ENCODE assay signal across 13 cellular contexts in the genomic region with DNA sequence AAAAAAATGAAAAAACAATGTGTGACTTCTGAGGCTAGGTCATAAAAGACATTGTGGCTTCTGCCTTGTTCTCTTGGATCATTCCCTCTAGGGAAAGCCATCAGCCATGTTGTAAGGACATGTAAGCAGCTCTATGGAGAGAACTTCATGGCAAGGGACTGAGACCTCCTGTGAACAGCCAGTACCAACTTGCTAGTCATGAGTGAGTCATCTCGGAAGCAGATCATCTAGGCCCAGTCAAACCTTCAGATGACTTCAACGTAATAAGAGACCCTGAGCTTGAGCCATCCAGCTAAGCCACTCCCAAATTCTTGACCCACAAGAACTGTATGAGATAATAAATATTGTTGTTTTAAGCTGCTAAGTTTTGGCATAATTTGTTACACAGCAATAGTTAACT. TPM values are rescaled to one million over a fixed set of nuclear protein-coding genes. Genes with fewer than 3 reads are reported as not detected.
DNase-seq lines count a peak whose midpoint lies in the region; ATAC-seq, FAIRE-seq and TF ChIP-seq lines count a peak whose summit lies in the region.
"Had no signal": no experiment of that assay in that cellular context is flagged by ENCODE, and none has a peak within 500 bp of the region (broad histone marks: within the 10 kb centered on the region; RNA-seq: fewer than 3 reads in every experiment).

No MANE protein-coding gene starts in this region.

- H3K27me3 ChIP-seq in gastrocnemius medialis = no peaks in the 10 kb centered on the region

- H3K36me3 ChIP-seq in gastrocnemius medialis = peaks cover 0 to 4% of the 10 kb centered on the region in 2 donors

- no peaks in the 10 kb centered on the region for H3K9me3 ChIP-seq in gastrocnemius medialis
- H3K9me3 ChIP-seq: left ventricle myocardium inferior had no signal

- in situ Hi-C loops in gastrocnemius medialis (cut with MboI; ENCODE audit: low sequenced_read_pairs in 4 of 4) = loop anchor here in 1 of 4 donors (25.0 kb wide), 1 partner anchor 363 kb away; a partner anchor contains a TSS

- peak; percentile 9 for FAIRE-seq in GM12891 (lab: Jason Lieb, UNC)

- TF ChIP-seq CTCF in gastrocnemius medialis (IDR thresholded peaks at IDR 0.05 in 4 of 5, conservative IDR thresholded peaks at IDR 0.05 in 1 of 5) = no peak

- DNase-seq in GM12891 (ENCODE audit: insufficient read length, low spot score) = no peak
- peak; percentile 89 for DNase-seq in RKO (ENCODE audit: low spot score)
- DNase-seq in epithelial cell of prostate (ENCODE audit: low read depth, low spot score) = no peak
- peak in 1 of 2 donors; percentile 45 for DNase-seq in gastrocnemius medialis
- no peak for DNase-seq in NCI-H2081 (lab: John Stamatoyannopoulos, UW)
- no peak for DNase-seq in activated CD4-positive, alpha-beta T cell treated with anti-CD3 and anti-CD28 coated beads, Interleukin-2, amount 50 U/mL, for 4 hours
- DNase-seq: activated B cell treated with CpG ODN at 0.5 μM for 24 hours, left ventricle myocardium inferior, substantia nigra had no signal

- intact Hi-C loops in gastrocnemius medialis (cut with DNase I; ENCODE audit: low total_unique reads) = no loop called here

- no peak overlapping the region for H3K4me3 ChIP-seq in gastrocnemius medialis
- H3K4me3 ChIP-seq: left ventricle myocardium inferior had no signal

- H3K4me1 ChIP-seq in gastrocnemius medialis = peaks cover 14 to 24% of the 10 kb centered on the region in 2 donors

- H3K27ac ChIP-seq in epithelial cell of prostate = peak overlapping the region; percentile 69
- H3K27ac ChIP-seq in gastrocnemius medialis = peak overlapping the region in 3 of 4 donors; percentile 4 to 60 (median 53)
- H3K27ac ChIP-seq: left ventricle myocardium inferior had no signal

- peak; percentile 65 for ATAC-seq in gastrocnemius medialis
- no peak for ATAC-seq in HG03565 (IDR thresholded peaks at IDR 0.05; ENCODE audit: unreplicated experiment)
- ATAC-seq in HG02678 (IDR thresholded peaks at IDR 0.05; ENCODE audit: unreplicated experiment) = no peak

- TF ChIP-seq POLR2A in GM12891 (IDR thresholded peaks at IDR 0.05; ENCODE audit: low read depth, low read length) (no peak), gastrocnemius medialis (IDR thresholded peaks at IDR 0.05) (no peak)

TF ChIP-seq in GM12891, 5 proteins besides CTCF, POLR2A, EP300 and RAD21:
- TF ChIP-seq POLR2AphosphoS5 (IDR thresholded peaks at IDR 0.05; ENCODE audit: low read depth, low read length) (no peak), POU2F2 (IDR thresholded peaks at IDR 0.05; ENCODE audit: low read depth, low read length) (no peak), TAF1 (IDR thresholded peaks at IDR 0.05; ENCODE audit: low read depth, low read length) (no peak), SPI1 (IDR thresholded peaks at IDR 0.05; ENCODE audit: low read depth, low read length) (no peak), PAX5 (IDR thresholded peaks at IDR 0.05; ENCODE audit: insufficient read depth, low read length, severe bottlenecking) (no peak)

RNA-seq across cellular contexts. Expression of a gene that starts 4.9 kb away (rescaled TPM):
- 4.7 TPM for polyA plus RNA-seq in GM12891 (2012; ENCODE audit: low read depth, missing spikeins)
- 10 to 100 TPM; 13.9 to 41.9 (median 23.9) TPM for total RNA-seq in gastrocnemius medialis

RNA-seq across cellular contexts. Expression of a gene that starts 15.3 kb away (rescaled TPM):
- polyA plus RNA-seq in GM12891 (2012; ENCODE audit: low read depth, missing spikeins) = 55.3 TPM
- total RNA-seq in gastrocnemius medialis = 10 to 100 TPM; 27.2 to 55.6 (median 30.6) TPM

RNA-seq across cellular contexts. Expression of a gene that starts 21.0 kb away (rescaled TPM):
- 4.4 TPM for polyA plus RNA-seq in GM12891 (2012; ENCODE audit: low read depth, missing spikeins)
- total RNA-seq in gastrocnemius medialis = under 1 TPM in 3 of 4 donors, not detected in 1; 0.40 to 0.81 (median 0.51) TPM

RNA-seq across cellular contexts. Expression of a gene that starts 55.0 kb away (rescaled TPM):
- 0.10 TPM for polyA plus RNA-seq in GM12891 (2012; ENCODE audit: low read depth, missing spikeins)
- total RNA-seq in gastrocnemius medialis = not detected
- total RNA-seq: activated B cell treated with CpG ODN at 0.5 μM for 24 hours, dermis microvascular lymphatic vessel endothelial cell, left ventricle myocardium inferior, skeletal muscle tissue had no signal

Comparison
In these comparisons a context has a peak if more than half of its experiments do, and no peak if none do; other contexts are left out.
1. ATAC-seq: peak in gastrocnemius medialis (2 of 2); none in HG03565 (single experiment) and HG02678 (single experiment).